8 cellular contexts compared by ENCODE assay signal in genomic region chr13:42271337-42272114, GRCh38. TPM values are rescaled to one million over a fixed set of nuclear protein-coding genes. Genes with fewer than 3 reads are reported as not detected.
A peak's percentile ranks its signal among the peaks of the same experiment; 100 is the strongest.
DNase-seq lines count a peak whose midpoint lies in the region; ATAC-seq lines count a peak whose summit lies in the region.

No MANE protein-coding gene starts in this region.

- H3K9me3 Mint-ChIP-seq in activated CD4-positive, alpha-beta T cell treated with anti-CD3 and anti-CD28 coated beads, Interleukin-2, amount 10 ng/mL, durations not matched to agents 24 days and 14 days, result peaks cover 8% of the 10 kb centered on the region

- H3K36me3 ChIP-seq in BLaER1, result peaks cover 10% of the 10 kb centered on the region

- peak overlapping the region; percentile 78 for H3K27ac ChIP-seq in BLaER1

- H3K36me3 Mint-ChIP-seq in activated CD4-positive, alpha-beta T cell treated with anti-CD3 and anti-CD28 coated beads, Interleukin-2, amount 10 ng/mL, durations not matched to agents 24 days and 14 days (ENCODE audit: low read depth), result peaks cover 24% of the 10 kb centered on the region

- no peaks in the 10 kb centered on the region for H3K27me3 ChIP-seq in BLaER1

- H3K27me3 Mint-ChIP-seq in activated CD4-positive, alpha-beta T cell treated with anti-CD3 and anti-CD28 coated beads, Interleukin-2, amount 10 ng/mL, durations not matched to agents 24 days and 14 days, result peaks cover 3% of the 10 kb centered on the region

- peak overlapping the region; percentile 99 for H3K27ac Mint-ChIP-seq in activated CD4-positive, alpha-beta T cell treated with anti-CD3 and anti-CD28 coated beads, Interleukin-2, amount 10 ng/mL, durations not matched to agents 24 days and 14 days

- peak overlapping the region; percentile 91 for H3K9ac ChIP-seq in BLaER1

- peaks cover 44% of the 10 kb centered on the region for H3K4me1 ChIP-seq in BLaER1

- intact Hi-C loops in activated CD4-positive, alpha-beta T cell treated with anti-CD3 and anti-CD28 coated beads, Interleukin-2, amount 10 ng/mL, durations not matched to agents 24 days and 14 days (cut with micrococcal nuclease), result loop anchor here (1.0 to 10.0 kb wide), 6 partner anchors 83 to 814 kb away; partner anchors contain the start of genes DGKH and RGCC
- intact Hi-C loops in left colon (cut with DNase I, micrococcal nuclease), result no loop called here

- DNase-seq in NCI-H524 treated with DMSO at 0.1 percent for 48 hours (lab: John Stamatoyannopoulos, UW) (peak; percentile 89), cortex of kidney (lab: John Stamatoyannopoulos, UW) (peak; percentile 76), left colon (peak; percentile 91 to 97)
- peak; percentile 98 for DNase-seq in activated CD4-positive, alpha-beta T cell treated with anti-CD3 and anti-CD28 coated beads, Interleukin-2, amount 10 ng/mL, durations not matched to agents 24 days and 14 days
- DNase-seq in stimulated activated CD4-positive, alpha-beta T cell treated with anti-CD3 and anti-CD28 coated beads, Interleukin-1b, Interleukin-23, amount 100 ng/mL, for 4 hours (ENCODE audit: low read depth in 2 of 2), result peak; percentile 85 to 91

- no peaks in the 10 kb centered on the region; the same call in 1 of the 2 replicates for H3K9me3 ChIP-seq in BLaER1

- H4K20me1 ChIP-seq in BLaER1, result no peaks in the 10 kb centered on the region; the same call in 1 of the 2 replicates

- peak; percentile 92 for ATAC-seq in GM19324 (IDR thresholded peaks at IDR 0.05; ENCODE audit: low FRiP score, unreplicated experiment)
- peak; percentile 79 for ATAC-seq in HG03460 (IDR thresholded peaks at IDR 0.05; ENCODE audit: unreplicated experiment)
- peak; percentile 92 for ATAC-seq in left colon

- peak overlapping the region; percentile 92 for H3K4me3 ChIP-seq in BLaER1

- peak overlapping the region; percentile 87 for H3K4me2 ChIP-seq in BLaER1

- H3K4me1 Mint-ChIP-seq in activated CD4-positive, alpha-beta T cell treated with anti-CD3 and anti-CD28 coated beads, Interleukin-2, amount 10 ng/mL, durations not matched to agents 24 days and 14 days, result peaks cover 44% of the 10 kb centered on the region

- peak overlapping the region; percentile 97 for H3K4me3 Mint-ChIP-seq in activated CD4-positive, alpha-beta T cell treated with anti-CD3 and anti-CD28 coated beads, Interleukin-2, amount 10 ng/mL, durations not matched to agents 24 days and 14 days

RNA-seq across cellular contexts. Expression of gene AKAP11, which starts 0.4 kb away (rescaled TPM):
- total RNA-seq in activated CD4-positive, alpha-beta T cell treated with anti-CD3 and anti-CD28 coated beads, Interleukin-2, amount 10 ng/mL, durations not matched to agents 24 days and 14 days, result 38.7 and 39.9 TPM in 2 replicates
- total RNA-seq in left colon, result 10 to 100 TPM; 20.7 to 26.9 TPM

Comparison
In these comparisons a context has a peak if more than half of its experiments do, and no peak if none do; other contexts are left out.
1. Peak in every context shown above with its lines: DNase-seq, ATAC-seq, H3K4me3 ChIP-seq and H3K27ac ChIP-seq.